8 cellular contexts compared by ENCODE assay signal in genomic region chr11:59810189-59810910, GRCh38. TPM values are rescaled to one million over a fixed set of nuclear protein-coding genes. Genes with fewer than 3 reads are reported as not detected.
DNase-seq lines count a peak whose midpoint lies in the region; ATAC-seq, FAIRE-seq and TF ChIP-seq lines count a peak whose summit lies in the region.

Gene MRPL16, minus strand, starts transcription at chr11:59810778. Its CDS starts 120 bp downstream, at chr11:59810658.

- peaks cover 23% of the 10 kb centered on the region for H3K4me1 Mint-ChIP-seq in activated naive CD8-positive, alpha-beta T cell (ENCODE audit: low read depth)

- H3K9me3 Mint-ChIP-seq in activated naive CD8-positive, alpha-beta T cell (ENCODE audit: low read depth): no peaks in the 10 kb centered on the region

- DNase-seq in GM12864 (ENCODE audit: low read depth): peak; percentile 89
- peak; percentile 89 for DNase-seq in NCI-H1092 treated with DMSO at 0.1 percent for 48 hours (lab: John Stamatoyannopoulos, UW)
- peak; percentile 79 for DNase-seq in SKM-1 (lab: John Stamatoyannopoulos, UW; ENCODE audit: unreplicated experiment)
- peak; percentile 90 for DNase-seq in Right ventricle myocardium inferior (ENCODE audit: missing footprints)
- DNase-seq in pancreas: peak; percentile 89 to 97 (median 90)
- peak; percentile 79 to 89 for DNase-seq in tibial artery

- no peak for FAIRE-seq in pancreas (lab: Jason Lieb, UNC)

- H3K27me3 ChIP-seq in pancreas (no peaks in the 10 kb centered on the region), tibial artery (no peaks in the 10 kb centered on the region)

- H3K27ac Mint-ChIP-seq in activated naive CD8-positive, alpha-beta T cell: peak within 1 kb of the TSS; percentile 88

- H3K27me3 Mint-ChIP-seq in activated naive CD8-positive, alpha-beta T cell: no peaks in the 10 kb centered on the region

- H3K4me1 ChIP-seq in pancreas: peaks cover 0 to 9% (median 5%) of the 10 kb centered on the region in 3 donors
- peaks cover 0 to 16% (median 8%) of the 10 kb centered on the region in 4 donors for H3K4me1 ChIP-seq in tibial artery

- ATAC-seq in HG02623 (IDR thresholded peaks at IDR 0.05; ENCODE audit: unreplicated experiment) (peak; percentile 97), Right ventricle myocardium inferior (peak; percentile 98), pancreas (peak; percentile 98 to 99 (median 98))

- H3K36me3 ChIP-seq in pancreas (peaks cover 0 to 22% (median 0%) of the 10 kb centered on the region in 3 donors), tibial artery (peaks cover 8 to 30% (median 29%) of the 10 kb centered on the region in 3 donors)

- peak; percentile 48 for TF ChIP-seq CTCF in GM12864 (IDR thresholded peaks at IDR 0.05; ENCODE audit: low read depth, low read length, missing control alignments)
- TF ChIP-seq CTCF in pancreas (IDR thresholded peaks at IDR 0.05): peak in 1 of 4 donors; percentile 11
- TF ChIP-seq CTCF in tibial artery (IDR thresholded peaks at IDR 0.05): no peak

- H3K4me3 Mint-ChIP-seq in activated naive CD8-positive, alpha-beta T cell: peak within 1 kb of the TSS; percentile 94

- H3K36me3 Mint-ChIP-seq in activated naive CD8-positive, alpha-beta T cell: peaks cover 9% of the 10 kb centered on the region

- peak within 1 kb of the TSS; percentile 74 to 82 (median 81) for H3K27ac ChIP-seq in pancreas
- H3K27ac ChIP-seq in tibial artery: peak within 1 kb of the TSS; percentile 85

- peak within 1 kb of the TSS; percentile 81 for H3K4me3 ChIP-seq in GM12864 (ENCODE audit: low read depth, low read length)
- H3K4me3 ChIP-seq in pancreas: peak within 1 kb of the TSS; percentile 71 to 87 (median 82)
- peak within 1 kb of the TSS; percentile 83 to 94 for H3K4me3 ChIP-seq in tibial artery

- intact Hi-C loops in Right ventricle myocardium inferior (cut with DNase I) (loop anchor here (2.0 kb wide), 1 partner anchor 56 kb away; the partner anchor contains the start of gene STX3), pancreas (cut with DNase I) (no loop called here), tibial artery (cut with DNase I; ENCODE audit: low total_unique reads) (no loop called here)

- H3K9me3 ChIP-seq in pancreas (no peaks in the 10 kb centered on the region), tibial artery (no peaks in the 10 kb centered on the region)

- 0% methylated on average over 54 of the region's 54 CpGs for WGBS in pancreas, 2 donors

RNA-seq across cellular contexts. Expression of gene MRPL16, which starts in this region (rescaled TPM):
- 92.9 TPM for total RNA-seq in Right ventricle myocardium inferior
- total RNA-seq in pancreas: 10 to 100 TPM; 17.0 to 23.4 (median 19.6) TPM
- polyA plus RNA-seq in pancreas: 10 to 100 TPM; 30.3 to 36.6 TPM

Comparison
In these comparisons a context has a peak if more than half of its experiments do, and no peak if none do; other contexts are left out.
1. Peak in every context shown above with its lines: DNase-seq, ATAC-seq, H3K4me3 ChIP-seq and H3K27ac ChIP-seq.